In the genomic region with DNA sequence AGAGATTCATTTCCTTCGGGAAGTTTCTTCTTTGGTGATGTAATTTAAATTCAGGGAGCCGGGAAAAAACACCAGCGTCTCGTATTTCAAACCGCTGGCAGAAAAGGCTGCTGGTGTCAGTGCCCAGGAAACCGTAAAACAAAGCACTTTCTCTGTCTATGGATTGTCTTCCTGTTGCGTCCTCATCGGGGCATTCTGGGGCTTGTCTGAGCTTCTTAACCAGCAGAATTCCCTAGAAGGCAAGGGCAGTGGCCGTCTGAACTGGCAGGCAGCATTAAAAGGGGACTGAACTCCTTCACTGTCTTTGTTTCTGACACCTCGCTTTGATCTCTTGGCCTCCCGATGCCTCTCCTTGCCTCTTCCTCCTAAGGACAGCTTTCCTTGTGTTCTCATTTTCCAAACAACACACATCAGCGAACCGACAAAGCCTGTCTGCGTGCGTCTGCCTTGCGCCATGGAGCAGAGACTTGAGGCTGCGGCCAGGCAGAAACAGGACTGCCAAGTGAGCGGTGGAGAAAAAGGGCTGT, we compare ENCODE assay signal across 7 cellular contexts.
A peak's percentile ranks its signal among the peaks of the same experiment; 100 is the strongest.
DNase-seq lines count a peak whose midpoint lies in the region; ATAC-seq and TF ChIP-seq lines count a peak whose summit lies in the region.

No MANE protein-coding gene starts in this region.

- no peaks in the 10 kb centered on the region for H3K27me3 ChIP-seq in MG63
- H3K27me3 ChIP-seq in iPS-15b (ENCODE audit: control insufficient read depth, insufficient read depth, low read length), result no peaks in the 10 kb centered on the region
- H3K27me3 ChIP-seq in transverse colon, result no peaks in the 10 kb centered on the region
- H3K27me3 ChIP-seq in PC-9 (ENCODE audit: insufficient read depth, low read depth), result peaks cover 59% of the 10 kb centered on the region

- no peaks in the 10 kb centered on the region for H4K20me1 ChIP-seq in PC-9 (ENCODE audit: insufficient read depth)

- POLR2A ChIA-PET in WTC11 (lab: Charles Lee), result no interaction called here
- POLR2A ChIA-PET in PC-9 (lab: Charles Lee; ENCODE audit: unreplicated experiment), result no interaction called here

- peaks cover 4% of the 10 kb centered on the region; the same call in 1 of the 2 replicates for H3K9me3 Mint-ChIP-seq in WTC11

- no peaks in the 10 kb centered on the region for H3K36me3 ChIP-seq in MG63
- H3K36me3 ChIP-seq in iPS-15b (ENCODE audit: control insufficient read depth, insufficient read depth, low read length), result no peaks in the 10 kb centered on the region
- H3K36me3 ChIP-seq in transverse colon, result no peaks in the 10 kb centered on the region
- no peaks in the 10 kb centered on the region for H3K36me3 ChIP-seq in PC-9 (ENCODE audit: low read depth)

- TF ChIP-seq CTCF in WTC11 (IDR thresholded peaks at IDR 0.05), result no peak
- TF ChIP-seq CTCF in transverse colon (IDR thresholded peaks at IDR 0.05), result no peak
- no peak for TF ChIP-seq CTCF in PC-9 (conservative IDR thresholded peaks at IDR 0.05)

- H3K79me2 ChIP-seq in PC-9 (ENCODE audit: low read depth), result no peaks in the 10 kb centered on the region

- no TSS peak for BruUV-seq in PC-9 (replicated peaks; lab: Mats Ljungman, UMichigan)

- 0 out of 2 replicates have a peak, but pooled peaks cover 3% of the 10 kb centered on the region for H3K9me3 ChIP-seq in MG63
- no peaks in the 10 kb centered on the region for H3K9me3 ChIP-seq in iPS-15b (ENCODE audit: control insufficient read depth, insufficient read depth, low read length)
- no peaks in the 10 kb centered on the region for H3K9me3 ChIP-seq in transverse colon
- H3K9me3 ChIP-seq in PC-9 (ENCODE audit: insufficient read depth, low read depth), result no peaks in the 10 kb centered on the region

- H3K27ac ChIP-seq in transverse colon (peak overlapping the region in 3 of 4 donors; percentile 51 to 65 (median 64)), PC-9 (no peak overlapping the region)

- H3K27ac Mint-ChIP-seq in WTC11, result peak overlapping the region; percentile 91

- H3K27me3 Mint-ChIP-seq in WTC11 (ENCODE audit: low read depth), result no peaks in the 10 kb centered on the region

- no peaks in the 10 kb centered on the region for H3F3A ChIP-seq in PC-9 (ENCODE audit: insufficient read depth, low read depth)

- TF ChIP-seq EP300 in transverse colon (IDR thresholded peaks at IDR 0.05; ENCODE audit: low read depth), result peak; percentile 72

- H3K4me3 Mint-ChIP-seq in WTC11, result peak overlapping the region; percentile 39

- no peak for TF ChIP-seq POLR2A in transverse colon (IDR thresholded peaks at IDR 0.05)

- ATAC-seq in WTC11, result peak; percentile 84

- no peaks in the 10 kb centered on the region for H3K9me2 ChIP-seq in PC-9 (ENCODE audit: insufficient read depth)

- no peak overlapping the region for H3K9ac ChIP-seq in iPS-15b (ENCODE audit: low read depth, low read length)

- no peak overlapping the region for H3K4me2 ChIP-seq in PC-9

- H3K4me1 ChIP-seq in iPS-15b (ENCODE audit: control insufficient read depth, insufficient read depth, low read length) (peaks cover 10% of the 10 kb centered on the region), transverse colon (no peaks in the 10 kb centered on the region), PC-9 (replicated peaks; ENCODE audit: insufficient read depth) (no peaks in the 10 kb centered on the region)

- CTCF ChIA-PET in WTC11 (lab: Charles Lee), result interaction anchor here (0.8 to 1.3 kb wide), 4 partner anchors 28 to 268 kb away, joined by 3 to 4 read pairs (median 3); no protein-coding TSS in a partner anchor
- CTCF ChIA-PET in PC-9 (lab: Charles Lee), result no interaction called here

- DNase-seq in MG63, result peak; percentile 71
- DNase-seq in WTC11 (ENCODE audit: low spot score), result peak; percentile 36
- no peak for DNase-seq in transverse colon
- DNase-seq in PC-9, result no peak
- DNase-seq in RPMI8226, result no peak
- no peak for DNase-seq in OCI-M2 (lab: John Stamatoyannopoulos, UW; ENCODE audit: unreplicated experiment)

- H3K36me3 Mint-ChIP-seq in WTC11, result no peaks in the 10 kb centered on the region

- H3K4me1 Mint-ChIP-seq in WTC11, result peaks cover 32% of the 10 kb centered on the region

- H2AFZ ChIP-seq in PC-9, result no peak overlapping the region

- intact Hi-C loops in transverse colon (cut with DNase I; ENCODE audit: low total_unique reads) (no loop called here), PC-9 (cut with micrococcal nuclease; ENCODE audit: unreplicated experiment) (no loop called here)

- 36 to 43% methylated on average over 7 to 18 of the region's 18 CpGs for whole genome bisulfite sequencing in transverse colon (ENCODE audit: low coverage in 1 of 2), 2 donors

- H3K4me3 ChIP-seq in MG63 (no peak overlapping the region), iPS-15b (ENCODE audit: low read depth, low read length) (peak overlapping the region; percentile 1), transverse colon (no peak overlapping the region), PC-9 (no peak overlapping the region)

- in situ Hi-C loops in transverse colon (cut with MboI; ENCODE audit: low pct_ligation_motif_present in 1 of 4, low pct_unique_long_range_greater_than_20kb in 1 of 4, low sequenced_read_pairs in 3 of 4), result no loop called here

TF ChIP-seq in WTC11, 78 proteins besides CTCF, POLR2A, EP300 and RAD21:
- TF ChIP-seq MYBL2 (CRISPR knock-in tag; IDR thresholded peaks at IDR 0.05), result 0 out of 2 replicates have a peak, but pooled peaks have one; percentile 30
- no peak for TF ChIP-seq ESRRA (CRISPR knock-in tag; IDR thresholded peaks at IDR 0.05; ENCODE audit: borderline replicate concordance)

Comparison
In these comparisons a context has a peak if more than half of its experiments do, and no peak if none do; other contexts are left out.
1. DNase-seq: peak in MG63 (single experiment) and WTC11 (single experiment); none in transverse colon (single experiment), PC-9 (0 of 2), RPMI8226 (single experiment) and OCI-M2 (single experiment).